22 cellular contexts compared by ENCODE assay signal in genomic region chr11:69702239-69702668, GRCh38. TPM values are rescaled to one million over a fixed set of nuclear protein-coding genes. Genes with fewer than 3 reads are reported as not detected.
DNase-seq lines count a peak whose midpoint lies in the region; TF ChIP-seq lines count a peak whose summit lies in the region.
"Had no signal": no experiment of that assay in that cellular context is flagged by ENCODE, and none has a peak within 500 bp of the region (broad histone marks: within the 10 kb centered on the region; RNA-seq: fewer than 3 reads in every experiment).

No MANE protein-coding gene starts in this region.

- no peak overlapping the region for H3K27ac Mint-ChIP-seq in type B pancreatic cell
- H3K27ac Mint-ChIP-seq: activated CD8-positive, alpha-beta T cell treated with anti-CD3 and anti-CD28 coated beads, Interleukin-2, amount 10 ng/mL, durations not matched to agents 7 days and 5 days; activated naive CD8-positive, alpha-beta T cell had no signal

- H3K14ac ChIP-seq in mesenchymal stem cell (ENCODE audit: low read length in 2 of 2): no peak overlapping the region

- H3K9me3 ChIP-seq in mammary epithelial cell (replicated peaks; ENCODE audit: insufficient read depth, low read length) (no peaks in the 10 kb centered on the region), mesenchymal stem cell (ENCODE audit: control insufficient read depth, low read length) (no peaks in the 10 kb centered on the region)
- H3K9me3 ChIP-seq: colonic mucosa, left lung had no signal

- no peak for TF ChIP-seq CTCF in mammary epithelial cell (conservative IDR thresholded peaks at IDR 0.05 in 1 of 2, IDR thresholded peaks at IDR 0.05 in 1 of 2; ENCODE audit: extremely low read depth in 1 of 2, insufficient read depth in 1 of 2, low read depth in 1 of 2, low read length in 2 of 2)
- no peak for TF ChIP-seq CTCF in type B pancreatic cell (conservative IDR thresholded peaks at IDR 0.05)
- TF ChIP-seq CTCF in GM20000 (IDR thresholded peaks at IDR 0.05; ENCODE audit: extremely low read depth, missing control alignments): no peak

- H3K9ac ChIP-seq in mammary epithelial cell (ENCODE audit: insufficient read depth, low read length) (no peak overlapping the region), mesenchymal stem cell (ENCODE audit: low read length) (no peak overlapping the region)

- no peaks in the 10 kb centered on the region for H4K20me1 ChIP-seq in mammary epithelial cell (ENCODE audit: insufficient read depth, low read length)

- H3K18ac ChIP-seq in mesenchymal stem cell (ENCODE audit: low read depth in 1 of 2, low read length in 2 of 2): peak overlapping the region in 1 of 2 experiments; percentile 38

- H3K27me3 ChIP-seq in mammary epithelial cell (ENCODE audit: insufficient read depth, low read length) (peaks cover 8% of the 10 kb centered on the region), mesenchymal stem cell (ENCODE audit: control insufficient read depth in 1 of 2, insufficient read depth in 1 of 2, low read length in 2 of 2) (peaks cover 68 to 78% of the 10 kb centered on the region in 2 experiments)

- no peaks in the 10 kb centered on the region for H3K79me1 ChIP-seq in mesenchymal stem cell (replicated peaks; ENCODE audit: low read length, poor library complexity, severe bottlenecking)

- H3K27ac ChIP-seq in mammary epithelial cell (ENCODE audit: insufficient read depth, low read depth, low read length) (no peak overlapping the region), mesenchymal stem cell (ENCODE audit: low read length, poor library complexity, severe bottlenecking) (no peak overlapping the region), caudate nucleus (ENCODE audit: low read depth, low read length) (no peak overlapping the region)
- H3K27ac ChIP-seq: C4-2B, colonic mucosa, left lung had no signal

- H2BK15ac ChIP-seq in mesenchymal stem cell (ENCODE audit: low read depth, poor library complexity, severe bottlenecking): no peak overlapping the region

- H3K23ac ChIP-seq in mesenchymal stem cell (ENCODE audit: low read length in 2 of 2): no peak overlapping the region

- peak; percentile 17 for DNase-seq in NCI-H146 (lab: John Stamatoyannopoulos, UW)
- no peak for DNase-seq in NCI-H146 treated with DMSO at 0.1 percent for 48 hours (lab: John Stamatoyannopoulos, UW; ENCODE audit: unreplicated experiment)
- no peak for DNase-seq in mammary epithelial cell
- no peak for DNase-seq in mesenchymal stem cell
- DNase-seq in type B pancreatic cell (ENCODE audit: extremely low spot score, unreplicated experiment): peak; percentile 73
- DNase-seq in caudate nucleus (lab: John Stamatoyannopoulos, UW): no peak
- no peak for DNase-seq in GM20000 (ENCODE audit: low spot score)
- no peak for DNase-seq in NCI-H69 (lab: John Stamatoyannopoulos, UW)
- DNase-seq: 8988T; activated CD8-positive, alpha-beta T cell treated with anti-CD3 and anti-CD28 coated beads, Interleukin-2, amount 10 ng/mL, durations not matched to agents 7 days and 5 days; activated T-cell treated with anti-CD3 and anti-CD28 coated beads, Interleukin-2, amount 50 U/mL, for 48 hours; colonic mucosa; GOT3; left lung; NCI-H1092; NCI-H2107; NCI-H526 treated with DMSO at 0.1 percent for 48 hours; substantia nigra had no signal

- dilution Hi-C loops in mammary epithelial cell (cut with HindIII; ENCODE audit: low sequenced_read_pairs): no loop called here

- H3K4me2 ChIP-seq in mammary epithelial cell (ENCODE audit: insufficient read depth, low read depth, low read length) (peak overlapping the region; percentile 50), mesenchymal stem cell (ENCODE audit: low read length, poor library complexity, severe bottlenecking) (peak overlapping the region; percentile 2)

- no peaks in the 10 kb centered on the region for H3K36me3 ChIP-seq in mammary epithelial cell (ENCODE audit: insufficient read depth, low read length)
- no peaks in the 10 kb centered on the region for H3K36me3 ChIP-seq in mesenchymal stem cell (ENCODE audit: control insufficient read depth in 1 of 2, insufficient read depth in 2 of 2, low read depth in 1 of 2, low read length in 2 of 2)
- H3K36me3 ChIP-seq: colonic mucosa, left lung had no signal

- no peaks in the 10 kb centered on the region for H3K79me2 ChIP-seq in mammary epithelial cell (ENCODE audit: insufficient read depth, low read length)

- peaks cover 30% of the 10 kb centered on the region for H3K4me1 Mint-ChIP-seq in type B pancreatic cell (ENCODE audit: unreplicated experiment)

- H2BK5ac ChIP-seq in mesenchymal stem cell (ENCODE audit: low read depth, low read length, poor library complexity, severe bottlenecking): no peak overlapping the region

- H2AFZ ChIP-seq in mammary epithelial cell (ENCODE audit: low read depth, low read length): peak overlapping the region; percentile 38
- H2AFZ ChIP-seq in mesenchymal stem cell (ENCODE audit: low read depth, low read length): no peak overlapping the region

- no peak overlapping the region for H2BK12ac ChIP-seq in mesenchymal stem cell (ENCODE audit: low read length in 2 of 2)

- H2BK120ac ChIP-seq in mesenchymal stem cell (ENCODE audit: low read depth, low read length): no peak overlapping the region

- no peak overlapping the region for H3K4me3 ChIP-seq in mammary epithelial cell (replicated peaks in 1 of 3; ENCODE audit: insufficient read depth in 1 of 3, low read depth in 2 of 3, low read length in 3 of 3)
- H3K4me3 ChIP-seq in mesenchymal stem cell (ENCODE audit: insufficient read depth in 1 of 2, low read depth in 1 of 2, low read length in 2 of 2): no peak overlapping the region
- H3K4me3 ChIP-seq: colonic mucosa, left lung had no signal

- H3K4me1 ChIP-seq in mammary epithelial cell (ENCODE audit: insufficient read depth, low read length) (peaks cover 14% of the 10 kb centered on the region), mesenchymal stem cell (ENCODE audit: control insufficient read depth, insufficient read depth, low read depth, low read length) (peaks cover 36% of the 10 kb centered on the region)

- H3K27me3 Mint-ChIP-seq in type B pancreatic cell: peaks cover 48% of the 10 kb centered on the region

- intact Hi-C loops in mammary epithelial cell (cut with micrococcal nuclease): no loop called here

- H3K4ac ChIP-seq in mesenchymal stem cell (ENCODE audit: low read depth in 1 of 2, low read length in 2 of 2): no peak overlapping the region

- in situ Hi-C loops in mammary epithelial cell (cut with MboI; ENCODE audit: low sequenced_read_pairs in 2 of 2): no loop called here

- H4K91ac ChIP-seq in mesenchymal stem cell (ENCODE audit: low read length): no peak overlapping the region

- H3K4me3 Mint-ChIP-seq in type B pancreatic cell: peak overlapping the region; percentile 79
- H3K4me3 Mint-ChIP-seq: activated CD8-positive, alpha-beta T cell treated with anti-CD3 and anti-CD28 coated beads, Interleukin-2, amount 10 ng/mL, durations not matched to agents 7 days and 5 days; activated naive CD8-positive, alpha-beta T cell had no signal

- no peaks in the 10 kb centered on the region for H3K9me3 Mint-ChIP-seq in type B pancreatic cell

- no TSS peak for BruUV-seq in mammary epithelial cell (replicated peaks; lab: Mats Ljungman, UMichigan)

- CTCF ChIA-PET in mammary epithelial cell (lab: Charles Lee; ENCODE audit: low non-redundant PET): no interaction called here

- WGBS in mammary epithelial cell (ENCODE audit: low coverage, missing lambda C conversion rate): 10% methylated on average over 2 of the region's 34 CpGs
- 3% methylated on average over 31 of the region's 34 CpGs for WGBS in mesenchymal stem cell

- no peak overlapping the region for H2AK5ac ChIP-seq in mesenchymal stem cell (ENCODE audit: low read length, severe bottlenecking)

- no peak overlapping the region for H4K8ac ChIP-seq in mesenchymal stem cell (ENCODE audit: low read length)

- H3K36me3 Mint-ChIP-seq in type B pancreatic cell: no peaks in the 10 kb centered on the region
- H3K36me3 Mint-ChIP-seq: activated naive CD8-positive, alpha-beta T cell had no signal

RNA-seq across cellular contexts. Expression of gene FGF19, which starts 1.6 kb away (rescaled TPM):
- under 1 TPM in 1 of 2 donors, not detected in 1; 0.35 TPM for total RNA-seq in mammary epithelial cell
- polyA plus RNA-seq in mammary epithelial cell: 0.02 TPM
- not detected for polyA minus RNA-seq in mammary epithelial cell
- not detected for polyA plus RNA-seq in mesenchymal stem cell (2013, experiment 1 of 2)
- polyA plus RNA-seq in mesenchymal stem cell (2013, experiment 2 of 2): 0.01 TPM
- total RNA-seq in type B pancreatic cell (ENCODE audit: low replicate concordance): 1.7 and 3.5 TPM in 2 replicates
- total RNA-seq: activated CD8-positive, alpha-beta T cell treated with anti-CD3 and anti-CD28 coated beads, Interleukin-2, amount 10 ng/mL, durations not matched to agents 7 days and 5 days; left lung; myocyte; T-helper 2 cell treated with Interferon-gamma antibody and Interleukin-4, amounts not matched to agents 100 ng/mL and 5 ng/mL, for 36 hours had no signal

RNA-seq across cellular contexts. Expression of gene LTO1, which starts 27.1 kb away (rescaled TPM):
- 10 to 100 TPM; 20.2 to 34.4 TPM for total RNA-seq in mammary epithelial cell
- 15.9 TPM for polyA plus RNA-seq in mammary epithelial cell
- polyA minus RNA-seq in mammary epithelial cell: 8.8 TPM
- 12.8 TPM for polyA plus RNA-seq in mesenchymal stem cell (2013, experiment 1 of 2)
- polyA plus RNA-seq in mesenchymal stem cell (2013, experiment 2 of 2): 12.4 TPM
- 21.5 and 24.6 TPM in 2 replicates for total RNA-seq in type B pancreatic cell (ENCODE audit: low replicate concordance)

Comparison
In these comparisons a context has a peak if more than half of its experiments do, and no peak if none do; other contexts are left out.
1. DNase-seq: peak in NCI-H146 (single experiment) and type B pancreatic cell (single experiment); none in NCI-H146 treated with DMSO at 0.1 percent for 48 hours (single experiment), mammary epithelial cell (single experiment), mesenchymal stem cell (single experiment), caudate nucleus (0 of 61), GM20000 (single experiment) and NCI-H69 (single experiment).